ENCODE assay signal across 21 cellular contexts in the genomic region with DNA sequence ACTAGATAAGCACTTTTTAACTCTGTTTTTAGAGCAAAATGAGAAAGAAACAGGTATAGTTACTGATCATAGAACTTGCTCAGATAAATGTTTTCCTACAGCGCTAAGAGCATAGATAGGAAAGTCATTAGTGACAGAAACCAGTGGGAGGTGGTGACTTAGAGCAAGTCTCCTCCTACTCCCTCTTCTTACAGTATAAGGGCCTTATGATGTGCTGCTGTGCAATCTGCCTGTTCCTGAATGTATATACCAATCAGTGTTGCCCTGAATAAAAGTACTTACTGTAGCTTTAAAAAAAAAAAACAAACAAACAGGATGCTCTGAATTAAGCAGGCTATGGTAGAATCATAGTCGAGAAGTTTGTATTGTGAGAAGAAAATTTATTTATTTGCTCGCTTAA. TPM values are rescaled to one million over a fixed set of nuclear protein-coding genes. Genes with fewer than 3 reads are reported as not detected.
A peak's percentile ranks its signal among the peaks of the same experiment; 100 is the strongest.
DNase-seq lines count a peak whose midpoint lies in the region; ATAC-seq and TF ChIP-seq lines count a peak whose summit lies in the region.
"Had no signal": no experiment of that assay in that cellular context is flagged by ENCODE, and none has a peak within 500 bp of the region (broad histone marks: within the 10 kb centered on the region; RNA-seq: fewer than 3 reads in every experiment).

No MANE protein-coding gene starts in this region.

- H3K27me3 ChIP-seq in gastrocnemius medialis (no peaks in the 10 kb centered on the region), mesendoderm (ENCODE audit: insufficient read depth, low read length, poor library complexity) (no peaks in the 10 kb centered on the region)
- H3K27me3 ChIP-seq: suprapubic skin had no signal

- peaks cover 27% of the 10 kb centered on the region for H3K36me3 Mint-ChIP-seq in activated naive CD8-positive, alpha-beta T cell treated with anti-CD3 and anti-CD28 coated beads, Interleukin-2, amount 50 U/mL, for 24 hours (ENCODE audit: low read depth)
- H3K36me3 Mint-ChIP-seq in activated naive CD8-positive, alpha-beta T cell treated with anti-CD3 and anti-CD28 coated beads for 36 hours: peaks cover 22% of the 10 kb centered on the region
- peaks cover 24% of the 10 kb centered on the region for H3K36me3 Mint-ChIP-seq in activated T-helper 1 cell treated with anti-CD3 and anti-CD28 coated beads, Interleukin-12 subunit alpha, Interleukin-12 subunit beta, Interleukin-2, Interleukin-4 antibody, amounts not matched to agents 30 ng/mL and 10 ng/mL and 1 ng/mL, durations not matched to agents 14 hours and 24 hours and 36 hours (ENCODE audit: low read depth)

- no peak overlapping the region for H3K4ac ChIP-seq in mesendoderm (ENCODE audit: low read depth, low read length)

- TF ChIP-seq POLR2A in gastrocnemius medialis (IDR thresholded peaks at IDR 0.05): no peak

- H2BK5ac ChIP-seq in mesendoderm (ENCODE audit: low read length): no peak overlapping the region

- no peak overlapping the region for H3K4me3 ChIP-seq in gastrocnemius medialis
- H3K4me3 ChIP-seq in mesendoderm (ENCODE audit: low read length): no peak overlapping the region
- H3K4me3 ChIP-seq: suprapubic skin had no signal

- H3K4me1 Mint-ChIP-seq in activated naive CD8-positive, alpha-beta T cell treated with anti-CD3 and anti-CD28 coated beads, Interleukin-2, amount 50 U/mL, for 24 hours: peaks cover 19% of the 10 kb centered on the region
- peaks cover 17% of the 10 kb centered on the region for H3K4me1 Mint-ChIP-seq in activated naive CD8-positive, alpha-beta T cell treated with anti-CD3 and anti-CD28 coated beads for 36 hours
- peaks cover 18% of the 10 kb centered on the region for H3K4me1 Mint-ChIP-seq in activated T-helper 1 cell treated with anti-CD3 and anti-CD28 coated beads, Interleukin-12 subunit alpha, Interleukin-12 subunit beta, Interleukin-2, Interleukin-4 antibody, amounts not matched to agents 30 ng/mL and 10 ng/mL and 1 ng/mL, durations not matched to agents 14 hours and 24 hours and 36 hours (ENCODE audit: low read depth)

- no peak overlapping the region for H3K9ac ChIP-seq in mesendoderm (ENCODE audit: low read length)

- intact Hi-C loops in activated T-helper 1 cell treated with anti-CD3 and anti-CD28 coated beads, Interleukin-12 subunit alpha, Interleukin-12 subunit beta, Interleukin-2, Interleukin-4 antibody, amounts not matched to agents 30 ng/mL and 10 ng/mL and 1 ng/mL, durations not matched to agents 14 hours and 24 hours and 36 hours (cut with micrococcal nuclease): no loop called here
- intact Hi-C loops in gastrocnemius medialis (cut with DNase I; ENCODE audit: low total_unique reads): no loop called here

- no peaks in the 10 kb centered on the region for H3K9me3 Mint-ChIP-seq in activated naive CD8-positive, alpha-beta T cell treated with anti-CD3 and anti-CD28 coated beads, Interleukin-2, amount 50 U/mL, for 24 hours
- H3K9me3 Mint-ChIP-seq in activated naive CD8-positive, alpha-beta T cell treated with anti-CD3 and anti-CD28 coated beads for 36 hours: no peaks in the 10 kb centered on the region
- no peaks in the 10 kb centered on the region for H3K9me3 Mint-ChIP-seq in activated T-helper 1 cell treated with anti-CD3 and anti-CD28 coated beads, Interleukin-12 subunit alpha, Interleukin-12 subunit beta, Interleukin-2, Interleukin-4 antibody, amounts not matched to agents 30 ng/mL and 10 ng/mL and 1 ng/mL, durations not matched to agents 14 hours and 24 hours and 36 hours
- H3K9me3 Mint-ChIP-seq: T-helper 1 cell treated with Interleukin-12 subunit alpha and Interleukin-12 subunit beta and Interleukin-4 antibody, amounts not matched to agents 30 μg/mL and 1 μg/mL, for 36 hours had no signal

- no peak overlapping the region for H2AK5ac ChIP-seq in mesendoderm (ENCODE audit: low read length)

- H3K18ac ChIP-seq in mesendoderm (ENCODE audit: low read length): no peak overlapping the region

- H4K5ac ChIP-seq in mesendoderm (ENCODE audit: low read length): no peak overlapping the region

- H3K4me1 ChIP-seq in gastrocnemius medialis: peaks cover 35 to 36% of the 10 kb centered on the region in 2 donors
- peaks cover 2% of the 10 kb centered on the region for H3K4me1 ChIP-seq in mesendoderm (ENCODE audit: control insufficient read depth, low read depth, low read length)

- no peak for DNase-seq in activated naive CD8-positive, alpha-beta T cell treated with anti-CD3 and anti-CD28 coated beads, Interleukin-2, amount 50 U/mL, for 24 hours
- no peak for DNase-seq in activated naive CD8-positive, alpha-beta T cell treated with anti-CD3 and anti-CD28 coated beads for 36 hours
- DNase-seq in MV-4-11 (lab: John Stamatoyannopoulos, UW) (peak; percentile 17), gastrocnemius medialis (no peak), mesendoderm (no peak)
- no peak for DNase-seq in activated T-helper 1 cell treated with anti-CD3 and anti-CD28 coated beads, Interleukin-12 subunit alpha, Interleukin-12 subunit beta, Interleukin-2, Interleukin-4 antibody, amounts not matched to agents 30 ng/mL and 10 ng/mL and 1 ng/mL, durations not matched to agents 14 hours and 24 hours and 36 hours (ENCODE audit: low spot score)
- DNase-seq: activated CD4-positive, alpha-beta T cell treated with anti-CD3 and anti-CD28 coated beads, Interleukin-2, amount 50 U/mL, for 48 hours; amygdala; DND-41; OCI-M1; retina; SHP77 treated with DMSO at 0.1 percent for 48 hours had no signal

- H3K4me3 Mint-ChIP-seq in activated naive CD8-positive, alpha-beta T cell treated with anti-CD3 and anti-CD28 coated beads, Interleukin-2, amount 50 U/mL, for 24 hours: no peak overlapping the region
- H3K4me3 Mint-ChIP-seq in activated naive CD8-positive, alpha-beta T cell treated with anti-CD3 and anti-CD28 coated beads for 36 hours: no peak overlapping the region
- H3K4me3 Mint-ChIP-seq in activated T-helper 1 cell treated with anti-CD3 and anti-CD28 coated beads, Interleukin-12 subunit alpha, Interleukin-12 subunit beta, Interleukin-2, Interleukin-4 antibody, amounts not matched to agents 30 ng/mL and 10 ng/mL and 1 ng/mL, durations not matched to agents 14 hours and 24 hours and 36 hours: no peak overlapping the region
- H3K4me3 Mint-ChIP-seq: T-helper 1 cell treated with Interleukin-12 subunit alpha and Interleukin-12 subunit beta and Interleukin-4 antibody, amounts not matched to agents 30 μg/mL and 1 μg/mL, for 36 hours had no signal

- H3K36me3 ChIP-seq in gastrocnemius medialis (peaks cover 0 to 12% of the 10 kb centered on the region in 2 donors), mesendoderm (ENCODE audit: control insufficient read depth, insufficient read depth, low read length) (peaks cover 4% of the 10 kb centered on the region)

- H3K56ac ChIP-seq in mesendoderm (ENCODE audit: low read length): no peak overlapping the region

- no peaks in the 10 kb centered on the region for H3K27me3 Mint-ChIP-seq in activated naive CD8-positive, alpha-beta T cell treated with anti-CD3 and anti-CD28 coated beads, Interleukin-2, amount 50 U/mL, for 24 hours
- H3K27me3 Mint-ChIP-seq in activated naive CD8-positive, alpha-beta T cell treated with anti-CD3 and anti-CD28 coated beads for 36 hours: no peaks in the 10 kb centered on the region
- no peaks in the 10 kb centered on the region for H3K27me3 Mint-ChIP-seq in activated T-helper 1 cell treated with anti-CD3 and anti-CD28 coated beads, Interleukin-12 subunit alpha, Interleukin-12 subunit beta, Interleukin-2, Interleukin-4 antibody, amounts not matched to agents 30 ng/mL and 10 ng/mL and 1 ng/mL, durations not matched to agents 14 hours and 24 hours and 36 hours (ENCODE audit: insufficient read depth)

- H3K27ac Mint-ChIP-seq in activated naive CD8-positive, alpha-beta T cell treated with anti-CD3 and anti-CD28 coated beads, Interleukin-2, amount 50 U/mL, for 24 hours: peak overlapping the region; percentile 4
- H3K27ac Mint-ChIP-seq in activated naive CD8-positive, alpha-beta T cell treated with anti-CD3 and anti-CD28 coated beads for 36 hours: no peak overlapping the region
- H3K27ac Mint-ChIP-seq in activated T-helper 1 cell treated with anti-CD3 and anti-CD28 coated beads, Interleukin-12 subunit alpha, Interleukin-12 subunit beta, Interleukin-2, Interleukin-4 antibody, amounts not matched to agents 30 ng/mL and 10 ng/mL and 1 ng/mL, durations not matched to agents 14 hours and 24 hours and 36 hours: peak overlapping the region; percentile 4
- H3K27ac Mint-ChIP-seq: T-helper 1 cell treated with Interleukin-12 subunit alpha and Interleukin-12 subunit beta and Interleukin-4 antibody, amounts not matched to agents 30 μg/mL and 1 μg/mL, for 36 hours had no signal

- in situ Hi-C loops in gastrocnemius medialis (cut with MboI; ENCODE audit: low sequenced_read_pairs in 4 of 4): no loop called here

- H3K27ac ChIP-seq in gastrocnemius medialis: peak overlapping the region; percentile 33 to 86 (median 62)
- H3K27ac ChIP-seq in mesendoderm (ENCODE audit: low read depth, low read length): no peak overlapping the region
- H3K27ac ChIP-seq: suprapubic skin had no signal

- no peak overlapping the region for H3K23ac ChIP-seq in mesendoderm (ENCODE audit: low read length)

- no peaks in the 10 kb centered on the region for H3K9me3 ChIP-seq in gastrocnemius medialis
- H3K9me3 ChIP-seq: suprapubic skin had no signal

- no peaks in the 10 kb centered on the region for H3K79me2 ChIP-seq in mesendoderm (ENCODE audit: control insufficient read depth, insufficient read depth, low read length)

- H4K8ac ChIP-seq in mesendoderm (ENCODE audit: low read depth, low read length): no peak overlapping the region

- peak; percentile 78 for ATAC-seq in activated naive CD8-positive, alpha-beta T cell treated with anti-CD3 and anti-CD28 coated beads, Interleukin-2, amount 50 U/mL, for 24 hours
- ATAC-seq in gastrocnemius medialis (no peak), GM18868 (IDR thresholded peaks at IDR 0.05; ENCODE audit: unreplicated experiment) (no peak), HG03520 (IDR thresholded peaks at IDR 0.05; ENCODE audit: unreplicated experiment) (no peak)
- ATAC-seq: HCT116 had no signal

- no peaks in the 10 kb centered on the region for H3K79me1 ChIP-seq in mesendoderm (ENCODE audit: low read length)

- no peak overlapping the region for H3K4me2 ChIP-seq in mesendoderm (ENCODE audit: low read length)

- no CpG with 5 or more reads among the region's 3 CpGs for WGBS in mesendoderm (ENCODE audit: extremely low coverage, insufficient coverage, low lambda C conversion rate)

- TF ChIP-seq CTCF in gastrocnemius medialis (IDR thresholded peaks at IDR 0.05 in 4 of 5, conservative IDR thresholded peaks at IDR 0.05 in 1 of 5): no peak

- no peak overlapping the region for H2BK15ac ChIP-seq in mesendoderm (replicated peaks; ENCODE audit: low read depth)

- no peak overlapping the region for H2BK120ac ChIP-seq in mesendoderm (ENCODE audit: low read depth, low read length)

RNA-seq across cellular contexts. Expression of a gene that starts 23.3 kb away (rescaled TPM):
- total RNA-seq in activated naive CD8-positive, alpha-beta T cell treated with anti-CD3 and anti-CD28 coated beads for 36 hours: 1 to 10 TPM; 2.5 to 2.6 TPM
- 1.0 and 1.3 TPM in 2 replicates for total RNA-seq in activated T-helper 1 cell treated with anti-CD3 and anti-CD28 coated beads, Interleukin-12 subunit alpha, Interleukin-12 subunit beta, Interleukin-2, Interleukin-4 antibody, amounts not matched to agents 30 ng/mL and 10 ng/mL and 1 ng/mL, durations not matched to agents 14 hours and 24 hours and 36 hours
- 10 to 100 TPM in 2 of 4 donors, 1 to 10 TPM in 2; 4.7 to 13.8 (median 10.0) TPM for total RNA-seq in gastrocnemius medialis
- 10.0 TPM for polyA plus RNA-seq in mesendoderm (2013, experiment 1 of 2)
- 10.2 TPM for polyA plus RNA-seq in mesendoderm (2013, experiment 2 of 2)

RNA-seq across cellular contexts. Expression of a gene that starts 44.9 kb away (rescaled TPM):
- under 1 TPM; 0.40 to 0.43 TPM for total RNA-seq in activated naive CD8-positive, alpha-beta T cell treated with anti-CD3 and anti-CD28 coated beads for 36 hours
- 0.08 TPM in 1 of 2 replicates, not detected in the other for total RNA-seq in activated T-helper 1 cell treated with anti-CD3 and anti-CD28 coated beads, Interleukin-12 subunit alpha, Interleukin-12 subunit beta, Interleukin-2, Interleukin-4 antibody, amounts not matched to agents 30 ng/mL and 10 ng/mL and 1 ng/mL, durations not matched to agents 14 hours and 24 hours and 36 hours
- under 1 TPM in 2 of 4 donors, not detected in 2; 0.15 to 0.75 TPM for total RNA-seq in gastrocnemius medialis
- polyA plus RNA-seq in mesendoderm (2013, experiment 1 of 2): 0.03 TPM
- 0.01 TPM for polyA plus RNA-seq in mesendoderm (2013, experiment 2 of 2)
- total RNA-seq: dermis microvascular lymphatic vessel endothelial cell, fibroblast of villous mesenchyme, LHCN-M2 had no signal

RNA-seq across cellular contexts. Expression of a gene that starts 52.5 kb away (rescaled TPM):
- total RNA-seq in activated naive CD8-positive, alpha-beta T cell treated with anti-CD3 and anti-CD28 coated beads for 36 hours: not detected
- not detected in 2 replicates for total RNA-seq in activated T-helper 1 cell treated with anti-CD3 and anti-CD28 coated beads, Interleukin-12 subunit alpha, Interleukin-12 subunit beta, Interleukin-2, Interleukin-4 antibody, amounts not matched to agents 30 ng/mL and 10 ng/mL and 1 ng/mL, durations not matched to agents 14 hours and 24 hours and 36 hours
- total RNA-seq in gastrocnemius medialis: not detected
- not detected for polyA plus RNA-seq in mesendoderm (2013, experiment 1 of 2)
- not detected for polyA plus RNA-seq in mesendoderm (2013, experiment 2 of 2)
- total RNA-seq: dermis microvascular lymphatic vessel endothelial cell, fibroblast of villous mesenchyme, LHCN-M2, lower leg skin, suprapubic skin had no signal
